ENCODE assay signal across 18 cellular contexts in genomic region chr1:174726880-174727585, GRCh38.
"Had no signal": no experiment of that assay in that cellular context is flagged by ENCODE, and none has a peak within 500 bp of the region (broad histone marks: within the 10 kb centered on the region; RNA-seq: fewer than 3 reads in every experiment).

No MANE protein-coding gene starts in this region.

- H3K9me3 Mint-ChIP-seq: activated naive CD8-positive, alpha-beta T cell treated with anti-CD3 and anti-CD28 coated beads, Interleukin-2, amount 50 U/mL, for 24 hours; activated T-helper 17 cell treated with anti-CD3 and anti-CD28 coated beads, Interleukin-2, amount 50 U/mL, for 72 hours; naive thymus-derived CD8-positive, alpha-beta T cell had no signal

- H3K4me3 ChIP-seq: esophagus muscularis mucosa, right atrium auricular region, transverse colon had no signal

- FAIRE-seq: bronchial epithelial cell, colon, small intestine had no signal

- H3K27ac ChIP-seq: esophagus muscularis mucosa, right atrium auricular region, transverse colon had no signal

- H3K9me3 ChIP-seq: esophagus muscularis mucosa, right atrium auricular region, transverse colon had no signal

- H3K27me3 ChIP-seq: esophagus muscularis mucosa, right atrium auricular region, transverse colon had no signal

- H3K27me3 Mint-ChIP-seq: activated naive CD8-positive, alpha-beta T cell treated with anti-CD3 and anti-CD28 coated beads, Interleukin-2, amount 50 U/mL, for 24 hours; activated T-helper 17 cell treated with anti-CD3 and anti-CD28 coated beads, Interleukin-2, amount 50 U/mL, for 72 hours; naive thymus-derived CD8-positive, alpha-beta T cell had no signal

- DNase-seq: activated CD4-positive, alpha-beta T cell treated with anti-CD3 and anti-CD28 coated beads, Interleukin-2, amount 50 U/mL, for 48 hours; activated naive CD4-positive, alpha-beta T cell treated with Interleukin-2 at 50 U/mL for 16 hours; activated naive CD8-positive, alpha-beta T cell treated with anti-CD3 and anti-CD28 coated beads, Interleukin-2, amount 50 U/mL, for 24 hours; aorta; kidney; left ventricle myocardium superior; naive thymus-derived CD8-positive, alpha-beta T cell; nucleus accumbens; stimulated activated CD4-positive, alpha-beta T cell treated with anti-CD3 and anti-CD28 coated beads, Interleukin-4, amount 100 ng/mL, for 24 hours; stimulated activated naive CD4-positive, alpha-beta T cell treated with Interleukin-2 at 50 U/mL for 16 hours; substantia nigra; transverse colon had no signal

- H3K4me1 Mint-ChIP-seq: activated naive CD8-positive, alpha-beta T cell treated with anti-CD3 and anti-CD28 coated beads, Interleukin-2, amount 50 U/mL, for 24 hours; activated T-helper 17 cell treated with anti-CD3 and anti-CD28 coated beads, Interleukin-2, amount 50 U/mL, for 72 hours had no signal

- H3K27ac Mint-ChIP-seq: activated naive CD8-positive, alpha-beta T cell treated with anti-CD3 and anti-CD28 coated beads, Interleukin-2, amount 50 U/mL, for 24 hours; activated T-helper 17 cell treated with anti-CD3 and anti-CD28 coated beads, Interleukin-2, amount 50 U/mL, for 72 hours; naive thymus-derived CD8-positive, alpha-beta T cell had no signal

- H3K4me3 Mint-ChIP-seq: activated naive CD8-positive, alpha-beta T cell treated with anti-CD3 and anti-CD28 coated beads, Interleukin-2, amount 50 U/mL, for 24 hours; activated T-helper 17 cell treated with anti-CD3 and anti-CD28 coated beads, Interleukin-2, amount 50 U/mL, for 72 hours; naive thymus-derived CD8-positive, alpha-beta T cell had no signal

- ATAC-seq: activated naive CD8-positive, alpha-beta T cell treated with anti-CD3 and anti-CD28 coated beads, Interleukin-2, amount 50 U/mL, for 24 hours; activated T-helper 17 cell treated with anti-CD3 and anti-CD28 coated beads, Interleukin-2, amount 50 U/mL, for 72 hours; left ventricle myocardium superior; naive thymus-derived CD8-positive, alpha-beta T cell had no signal

- H3K4me1 ChIP-seq: esophagus muscularis mucosa, right atrium auricular region had no signal

- H3K36me3 ChIP-seq: esophagus muscularis mucosa, right atrium auricular region, transverse colon had no signal
